ENCODE assay signal across 8 cellular contexts in genomic region chr14:23034498-23035302, GRCh38. TPM values are rescaled to one million over a fixed set of nuclear protein-coding genes. Genes with fewer than 3 reads are reported as not detected.
DNase-seq lines count a peak whose midpoint lies in the region; ATAC-seq lines count a peak whose summit lies in the region.

TSS of gene PSMB5 (minus strand) at chr14:23034900. CDS start at chr14:23034881, 19 bp downstream.

- H4K5ac ChIP-seq in mesendoderm (ENCODE audit: low read length), result peak within 1 kb of the TSS; percentile 7

- ATAC-seq in GM19372 (IDR thresholded peaks at IDR 0.05; ENCODE audit: low read depth, unreplicated experiment) (peak; percentile 87), HG03565 (IDR thresholded peaks at IDR 0.05; ENCODE audit: unreplicated experiment) (peak; percentile 87)

- peak within 1 kb of the TSS; percentile 99 for H3K4ac ChIP-seq in mesendoderm (ENCODE audit: low read depth, low read length)

- H3K4me3 ChIP-seq in effector memory CD4-positive, alpha-beta T cell (ENCODE audit: insufficient read depth, low read depth, low read length, poor library complexity, severe bottlenecking), result peak within 1 kb of the TSS; percentile 79
- peak within 1 kb of the TSS; percentile 94 for H3K4me3 ChIP-seq in mesendoderm (ENCODE audit: low read length)

- no peak within 1 kb of the TSS for H2BK15ac ChIP-seq in mesendoderm (replicated peaks; ENCODE audit: low read depth)

- peaks cover 16% of the 10 kb centered on the region for H3K36me3 ChIP-seq in effector memory CD4-positive, alpha-beta T cell (ENCODE audit: control insufficient read depth, insufficient read depth, low read length)
- H3K36me3 ChIP-seq in mesendoderm (ENCODE audit: control insufficient read depth, insufficient read depth, low read length), result peaks cover 5% of the 10 kb centered on the region

- peaks cover 19% of the 10 kb centered on the region for H3K79me2 ChIP-seq in mesendoderm (ENCODE audit: control insufficient read depth, insufficient read depth, low read length)

- DNase-seq in AG08396 (ENCODE audit: low spot score) (peak; percentile 90), mesendoderm (peak; percentile 99), NCI-H2029 treated with DMSO at 0.1 percent for 48 hours (lab: John Stamatoyannopoulos, UW) (no peak)
- DNase-seq in activated CD4-positive, alpha-beta T cell treated with anti-CD3 and anti-CD28 coated beads, Interleukin-2, amount 50 U/mL, for 1 hour, result peak; percentile 84
- DNase-seq in effector memory CD4-positive, alpha-beta T cell, result peak; percentile 65 to 84 (median 82)
- DNase-seq in stimulated activated CD8-positive, alpha-beta memory T cell treated with anti-CD3 and anti-CD28 coated beads, Interleukin-15, amount 100 ng/mL, for 4 hours (ENCODE audit: low read depth in 2 of 2), result peak; percentile 67 to 88

- peak within 1 kb of the TSS; percentile 98 for H3K56ac ChIP-seq in mesendoderm (ENCODE audit: low read length)

- WGBS in mesendoderm (ENCODE audit: extremely low coverage, insufficient coverage, low lambda C conversion rate), result no CpG with 5 or more reads among the region's 36 CpGs

- no peaks in the 10 kb centered on the region for H3K9me3 ChIP-seq in effector memory CD4-positive, alpha-beta T cell (ENCODE audit: control insufficient read depth, low read length)

- H2BK120ac ChIP-seq in mesendoderm (ENCODE audit: low read depth, low read length), result peak within 1 kb of the TSS; percentile 68

- peaks cover 14% of the 10 kb centered on the region for H3K4me1 ChIP-seq in effector memory CD4-positive, alpha-beta T cell (ENCODE audit: control insufficient read depth, insufficient read depth, low read length, poor library complexity, severe bottlenecking)
- peaks cover 2% of the 10 kb centered on the region for H3K4me1 ChIP-seq in mesendoderm (ENCODE audit: control insufficient read depth, low read depth, low read length)

- peaks cover 10% of the 10 kb centered on the region for H3K79me1 ChIP-seq in mesendoderm (ENCODE audit: low read length)

- peak within 1 kb of the TSS; percentile 99 for H3K9ac ChIP-seq in mesendoderm (ENCODE audit: low read length)

- H3K18ac ChIP-seq in mesendoderm (ENCODE audit: low read length), result peak within 1 kb of the TSS; percentile 97

- H3K27me3 ChIP-seq in effector memory CD4-positive, alpha-beta T cell (replicated peaks; ENCODE audit: control insufficient read depth, insufficient read depth, low read length, poor library complexity, severe bottlenecking), result no peaks in the 10 kb centered on the region
- no peaks in the 10 kb centered on the region for H3K27me3 ChIP-seq in mesendoderm (ENCODE audit: insufficient read depth, low read length, poor library complexity)

- peak within 1 kb of the TSS; percentile 87 for H3K27ac ChIP-seq in effector memory CD4-positive, alpha-beta T cell (ENCODE audit: insufficient read depth, low read length, poor library complexity, severe bottlenecking)
- peak within 1 kb of the TSS; percentile 62 for H3K27ac ChIP-seq in mesendoderm (ENCODE audit: low read depth, low read length)

- H3K23ac ChIP-seq in mesendoderm (ENCODE audit: low read length), result peak within 1 kb of the TSS; percentile 66

- peak within 1 kb of the TSS; percentile 100 for H2BK5ac ChIP-seq in mesendoderm (ENCODE audit: low read length)

- peak within 1 kb of the TSS; percentile 90 for H4K8ac ChIP-seq in mesendoderm (ENCODE audit: low read depth, low read length)

- peak within 1 kb of the TSS; percentile 96 for H3K4me2 ChIP-seq in mesendoderm (ENCODE audit: low read length)

- peak within 1 kb of the TSS; percentile 90 for H2AK5ac ChIP-seq in mesendoderm (ENCODE audit: low read length)

RNA-seq across cellular contexts. Expression of gene PSMB5, which starts in this region (rescaled TPM):
- polyA plus RNA-seq in mesendoderm (2013, experiment 1 of 2), result 202 TPM
- polyA plus RNA-seq in mesendoderm (2013, experiment 2 of 2), result 203 TPM
